20 cellular contexts compared by ENCODE assay signal in the genomic region with DNA sequence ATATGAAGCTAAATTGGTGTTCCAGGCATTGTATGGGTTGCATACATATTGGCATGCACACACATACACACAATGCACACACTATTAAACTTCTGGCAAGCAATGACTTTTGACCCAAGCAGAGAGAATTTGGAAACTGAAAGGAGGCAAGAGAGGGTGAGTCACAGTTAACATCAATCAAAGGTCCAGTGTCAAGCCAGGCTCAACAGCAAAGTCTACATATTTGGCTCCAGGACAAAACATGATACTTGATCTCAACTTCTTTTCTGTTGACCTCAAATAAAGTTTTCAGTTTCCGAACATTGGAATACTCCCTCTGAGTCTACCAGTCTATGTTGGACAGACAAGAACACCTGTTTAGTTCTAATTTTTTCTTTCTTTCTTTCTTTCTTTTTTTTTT. TPM values are rescaled to one million over a fixed set of nuclear protein-coding genes. Genes with fewer than 3 reads are reported as not detected.
DNase-seq lines count a peak whose midpoint lies in the region; ATAC-seq and TF ChIP-seq lines count a peak whose summit lies in the region.
"Had no signal": no experiment of that assay in that cellular context is flagged by ENCODE, and none has a peak within 500 bp of the region (broad histone marks: within the 10 kb centered on the region; RNA-seq: fewer than 3 reads in every experiment).

No MANE protein-coding gene starts in this region.

- peaks cover 0 to 8% (median 2%) of the 10 kb centered on the region in 4 donors for H3K4me1 Mint-ChIP-seq in naive thymus-derived CD8-positive, alpha-beta T cell

- no peaks in the 10 kb centered on the region for H3K9me3 Mint-ChIP-seq in naive thymus-derived CD8-positive, alpha-beta T cell
- H3K9me3 Mint-ChIP-seq: activated T-cell treated with anti-CD3 and anti-CD28 coated beads, Interleukin-2, amount 50 U/mL, for 24 hours; dendritic cell treated with granulocyte-macrophage colony-stimulating factor and Interleukin-4, amounts not matched to agents 40 ng/mL and 50 ng/mL, for 4 days had no signal

- H3K27ac ChIP-seq in RWPE2 (ENCODE audit: poor library complexity, severe bottlenecking): no peak overlapping the region
- H3K27ac ChIP-seq in esophagus muscularis mucosa (replicated peaks in 1 of 4): no peak overlapping the region

- H3K4me1 ChIP-seq in RWPE2 (ENCODE audit: insufficient read depth, poor library complexity, severe bottlenecking) (peaks cover 2% of the 10 kb centered on the region), esophagus muscularis mucosa (no peaks in the 10 kb centered on the region)

- peak; percentile 45; the same call in 1 of the 3 replicates for ATAC-seq in RWPE2 (ENCODE audit: low read depth)
- no peak for ATAC-seq in naive thymus-derived CD8-positive, alpha-beta T cell
- ATAC-seq in HG02610 (IDR thresholded peaks at IDR 0.05; ENCODE audit: unreplicated experiment): no peak

- no peak for TF ChIP-seq POLR2A in esophagus muscularis mucosa (IDR thresholded peaks at IDR 0.05; ENCODE audit: low read depth)

- H3K36me3 Mint-ChIP-seq in naive thymus-derived CD8-positive, alpha-beta T cell: no peaks in the 10 kb centered on the region
- H3K36me3 Mint-ChIP-seq: naive B cell had no signal

- no peak overlapping the region for H3K4me3 ChIP-seq in RWPE2 (ENCODE audit: severe bottlenecking)
- no peak overlapping the region for H3K4me3 ChIP-seq in esophagus muscularis mucosa

- intact Hi-C loops in esophagus muscularis mucosa (cut with DNase I): no loop called here

- peaks cover 1 to 21% (median 6%) of the 10 kb centered on the region in 5 donors for H3K27me3 Mint-ChIP-seq in naive thymus-derived CD8-positive, alpha-beta T cell

- H3K27me3 ChIP-seq in RWPE2 (ENCODE audit: insufficient read depth, poor library complexity, severe bottlenecking) (no peaks in the 10 kb centered on the region), esophagus muscularis mucosa (no peaks in the 10 kb centered on the region)

- H3K4me3 Mint-ChIP-seq in naive thymus-derived CD8-positive, alpha-beta T cell: no peak overlapping the region
- H3K4me3 Mint-ChIP-seq: activated T-cell treated with anti-CD3 and anti-CD28 coated beads, Interleukin-2, amount 50 U/mL, for 24 hours; dendritic cell treated with granulocyte-macrophage colony-stimulating factor and Interleukin-4, amounts not matched to agents 40 ng/mL and 50 ng/mL, for 4 days; naive B cell had no signal

- WGBS in esophagus muscularis mucosa: 58% methylated on average over 1 of the region's 1 CpG

- no peak overlapping the region for H3K27ac Mint-ChIP-seq in naive thymus-derived CD8-positive, alpha-beta T cell
- H3K27ac Mint-ChIP-seq: activated T-cell treated with anti-CD3 and anti-CD28 coated beads, Interleukin-2, amount 50 U/mL, for 24 hours; dendritic cell treated with granulocyte-macrophage colony-stimulating factor and Interleukin-4, amounts not matched to agents 40 ng/mL and 50 ng/mL, for 4 days had no signal

- TF ChIP-seq CTCF in RWPE2 (IDR thresholded peaks at IDR 0.05; ENCODE audit: poor library complexity, severe bottlenecking) (no peak), esophagus muscularis mucosa (IDR thresholded peaks at IDR 0.05) (no peak)

- TF ChIP-seq EP300 in esophagus muscularis mucosa (IDR thresholded peaks at IDR 0.05): no peak

- H3K9me3 ChIP-seq in RWPE2 (ENCODE audit: severe bottlenecking): no peaks in the 10 kb centered on the region
- H3K9me3 ChIP-seq in esophagus muscularis mucosa: no peaks in the 10 kb centered on the region

- POLR2A ChIA-PET in naive thymus-derived CD8-positive, alpha-beta T cell (lab: Charles Lee): no interaction called here

- peak; percentile 75 for DNase-seq in COLO829 (ENCODE audit: low spot score)
- DNase-seq in HT1080 (ENCODE audit: low read depth): peak; percentile 56
- DNase-seq in RWPE2 (ENCODE audit: low spot score): no peak
- DNase-seq in hepatic stellate cell (ENCODE audit: low spot score): peak; percentile 18
- DNase-seq in naive thymus-derived CD8-positive, alpha-beta T cell: no peak
- no peak for DNase-seq in DMS79 (lab: John Stamatoyannopoulos, UW)
- no peak for DNase-seq in esophagus muscularis mucosa (ENCODE audit: extremely low spot score)
- DNase-seq: activated T-cell treated with anti-CD3 and anti-CD28 coated beads, Interleukin-2, amount 50 U/mL, for 24 hours; amygdala; DMS153; GOT3; naive B cell; NCI-H1436; NCI-H69; retina; stimulated activated CD4-positive, alpha-beta T cell treated with anti-CD3 and anti-CD28 coated beads, Interleukin-4, amount 100 ng/mL, for 4 hours; stimulated activated naive CD4-positive, alpha-beta T cell; SW 1271 had no signal

- H3K36me3 ChIP-seq in RWPE2 (ENCODE audit: low read depth) (no peaks in the 10 kb centered on the region), esophagus muscularis mucosa (no peaks in the 10 kb centered on the region)

RNA-seq across cellular contexts. Expression of gene IL12A, which starts 28.3 kb away (rescaled TPM):
- 18.8 and 27.1 TPM in 2 replicates for total RNA-seq in HT1080 (2014; rRNA removed; shearing (Covaris generic))
- polyA plus RNA-seq in HT1080 (2015; cell fraction: cytosol; rRNA removed): 6.1 and 11.2 TPM in 2 replicates
- polyA plus RNA-seq in HT1080 (2015; cell fraction: nucleus; rRNA removed): 7.7 and 10.7 TPM in 2 replicates
- total RNA-seq in naive thymus-derived CD8-positive, alpha-beta T cell: 1 to 10 TPM; 1.0 to 3.0 TPM
- under 1 TPM; 0.37 to 0.60 (median 0.43) TPM for polyA plus RNA-seq in naive thymus-derived CD8-positive, alpha-beta T cell
- 1 to 10 TPM in 2 of 4 donors, under 1 TPM in 2; 0.42 to 2.4 (median 0.99) TPM for total RNA-seq in esophagus muscularis mucosa

Comparison
In these comparisons a context has a peak if more than half of its experiments do, and no peak if none do; other contexts are left out.
1. DNase-seq: peak in COLO829 (single experiment), HT1080 (single experiment) and hepatic stellate cell (single experiment); none in RWPE2 (single experiment), naive thymus-derived CD8-positive, alpha-beta T cell (0 of 10), DMS79 (single experiment) and esophagus muscularis mucosa (single experiment).